ENCODE assay signal across 11 cellular contexts in genomic region chrX:139826065-139827044, GRCh38.
A peak's percentile ranks its signal among the peaks of the same experiment; 100 is the strongest.
DNase-seq lines count a peak whose midpoint lies in the region; ATAC-seq and TF ChIP-seq lines count a peak whose summit lies in the region.
"Had no signal": no experiment of that assay in that cellular context is flagged by ENCODE, and none has a peak within 500 bp of the region (broad histone marks: within the 10 kb centered on the region; RNA-seq: fewer than 3 reads in every experiment).

No MANE protein-coding gene starts in this region.

- H3K27ac Mint-ChIP-seq in stimulated activated naive B cell treated with anti-CD40 and anti-IgM and Interleukin-4, amounts not matched to agents 10 μg/mL and 1 μg/mL and 100 μg/mL, for 72 hours: no peak overlapping the region
- H3K27ac Mint-ChIP-seq: activated CD4-positive, alpha-beta memory T cell treated with anti-CD3 and anti-CD28 coated beads, Interleukin-2, amount 10 ng/mL, durations not matched to agents 7 days and 5 days had no signal

- no peak overlapping the region for H3K9ac ChIP-seq in OCI-LY1 (ENCODE audit: low read length)
- no peak overlapping the region for H3K9ac ChIP-seq in fibroblast of lung (ENCODE audit: insufficient read depth, low read length)

- TF ChIP-seq CTCF in OCI-LY1 (IDR thresholded peaks at IDR 0.05; ENCODE audit: low read length) (no peak), fibroblast of lung (conservative IDR thresholded peaks at IDR 0.05 in 1 of 2, IDR thresholded peaks at IDR 0.05 in 1 of 2; ENCODE audit: low read depth in 1 of 2, low read length in 2 of 2) (no peak)

- no peaks in the 10 kb centered on the region for H3K9me3 Mint-ChIP-seq in stimulated activated naive B cell treated with anti-CD40 and anti-IgM and Interleukin-4, amounts not matched to agents 10 μg/mL and 1 μg/mL and 100 μg/mL, for 72 hours
- H3K9me3 Mint-ChIP-seq: activated CD4-positive, alpha-beta memory T cell treated with anti-CD3 and anti-CD28 coated beads, Interleukin-2, amount 10 ng/mL, durations not matched to agents 7 days and 5 days had no signal

- H3K4me3 Mint-ChIP-seq in stimulated activated naive B cell treated with anti-CD40 and anti-IgM and Interleukin-4, amounts not matched to agents 10 μg/mL and 1 μg/mL and 100 μg/mL, for 72 hours: no peak overlapping the region
- H3K4me3 Mint-ChIP-seq: activated CD4-positive, alpha-beta memory T cell treated with anti-CD3 and anti-CD28 coated beads, Interleukin-2, amount 10 ng/mL, durations not matched to agents 7 days and 5 days had no signal

- H3K9me3 ChIP-seq in OCI-LY1 (ENCODE audit: low read length): no peaks in the 10 kb centered on the region
- H3K9me3 ChIP-seq in fibroblast of lung (ENCODE audit: control insufficient read depth, insufficient read depth, low read depth, low read length): no peaks in the 10 kb centered on the region

- H3K27me3 ChIP-seq in OCI-LY1 (ENCODE audit: insufficient read depth, low read length): no peaks in the 10 kb centered on the region
- no peaks in the 10 kb centered on the region for H3K27me3 ChIP-seq in fibroblast of lung (ENCODE audit: control insufficient read depth, insufficient read depth, low read length)

- H3K36me3 ChIP-seq in OCI-LY1 (ENCODE audit: insufficient read depth, low read length) (no peaks in the 10 kb centered on the region), fibroblast of lung (ENCODE audit: control insufficient read depth, insufficient read depth, low read length) (no peaks in the 10 kb centered on the region)

- H3K36me3 Mint-ChIP-seq in stimulated activated naive B cell treated with anti-CD40 and anti-IgM and Interleukin-4, amounts not matched to agents 10 μg/mL and 1 μg/mL and 100 μg/mL, for 72 hours: no peaks in the 10 kb centered on the region

- H3K4me2 ChIP-seq in OCI-LY1 (ENCODE audit: low read length) (peak overlapping the region; percentile 32; the same call in 1 of the 2 replicates), fibroblast of lung (ENCODE audit: extremely low read depth, insufficient read depth, low read length) (peak overlapping the region; percentile 68)

- H3K4me1 ChIP-seq in OCI-LY1 (ENCODE audit: insufficient read depth, low read length, severe bottlenecking) (peaks cover 55% of the 10 kb centered on the region), fibroblast of lung (ENCODE audit: control insufficient read depth, extremely low read depth, insufficient read depth, low read length) (peaks cover 9% of the 10 kb centered on the region)

- peak; percentile 19 for DNase-seq in NCI-H510A treated with DMSO at 0.1 percent for 48 hours (lab: John Stamatoyannopoulos, UW)
- no peak for DNase-seq in NCI-H510A (lab: John Stamatoyannopoulos, UW)
- DNase-seq in fibroblast of lung (ENCODE audit: low read depth in 2 of 2): peak; percentile 52 to 86
- DNase-seq in stimulated activated naive B cell treated with anti-CD40 and anti-IgM and Interleukin-4, amounts not matched to agents 10 μg/mL and 1 μg/mL and 100 μg/mL, for 72 hours: no peak
- DNase-seq: activated CD4-positive, alpha-beta memory T cell treated with anti-CD3 and anti-CD28 coated beads, Interleukin-2, amount 10 ng/mL, durations not matched to agents 7 days and 5 days; NCI-H1694 treated with DMSO at 0.1 percent for 48 hours had no signal

- H3K4me1 Mint-ChIP-seq in stimulated activated naive B cell treated with anti-CD40 and anti-IgM and Interleukin-4, amounts not matched to agents 10 μg/mL and 1 μg/mL and 100 μg/mL, for 72 hours: peaks cover 6 to 22% of the 10 kb centered on the region in 2 donors

- H3F3A ChIP-seq in OCI-LY1 (ENCODE audit: insufficient read depth, low read length): no peaks in the 10 kb centered on the region

- H4K20me1 ChIP-seq in OCI-LY1 (ENCODE audit: insufficient read depth, low read length) (no peaks in the 10 kb centered on the region), fibroblast of lung (ENCODE audit: control insufficient read depth, extremely low read depth, insufficient read depth, low read length) (no peaks in the 10 kb centered on the region)

- peak; percentile 47 to 58 for ATAC-seq in stimulated activated naive B cell treated with anti-CD40 and anti-IgM and Interleukin-4, amounts not matched to agents 10 μg/mL and 1 μg/mL and 100 μg/mL, for 72 hours (replicated peaks)
- no peak for ATAC-seq in GM21367 (IDR thresholded peaks at IDR 0.05; ENCODE audit: unreplicated experiment)
- no peak for ATAC-seq in HG03108 (IDR thresholded peaks at IDR 0.05; ENCODE audit: unreplicated experiment)
- ATAC-seq in HG02588 (IDR thresholded peaks at IDR 0.05; ENCODE audit: unreplicated experiment): no peak

- no peaks in the 10 kb centered on the region for H3K27me3 Mint-ChIP-seq in stimulated activated naive B cell treated with anti-CD40 and anti-IgM and Interleukin-4, amounts not matched to agents 10 μg/mL and 1 μg/mL and 100 μg/mL, for 72 hours
- H3K27me3 Mint-ChIP-seq: activated CD4-positive, alpha-beta memory T cell treated with anti-CD3 and anti-CD28 coated beads, Interleukin-2, amount 10 ng/mL, durations not matched to agents 7 days and 5 days had no signal

- H3K4me3 ChIP-seq in OCI-LY1 (ENCODE audit: low read depth, low read length, poor library complexity, severe bottlenecking): no peak overlapping the region
- no peak overlapping the region for H3K4me3 ChIP-seq in fibroblast of lung (replicated peaks in 1 of 4; ENCODE audit: control extremely low read depth in 1 of 4, insufficient read depth in 1 of 4, low read depth in 3 of 4, low read length in 4 of 4)

- no peak overlapping the region for H2AFZ ChIP-seq in OCI-LY1 (ENCODE audit: low read length)
- no peak overlapping the region for H2AFZ ChIP-seq in fibroblast of lung (ENCODE audit: low read length)

- H3K79me2 ChIP-seq in OCI-LY1 (ENCODE audit: insufficient read depth, low read length) (peaks cover 6% of the 10 kb centered on the region; the same call in 1 of the 2 replicates), fibroblast of lung (ENCODE audit: control insufficient read depth, insufficient read depth, low read length) (no peaks in the 10 kb centered on the region)

- H3K9me2 ChIP-seq in OCI-LY1 (ENCODE audit: low read depth, low read length): no peaks in the 10 kb centered on the region

- H3K27ac ChIP-seq in OCI-LY1 (ENCODE audit: low read depth, low read length, poor library complexity, severe bottlenecking) (peak overlapping the region; percentile 39), fibroblast of lung (ENCODE audit: insufficient read depth, low read length) (peak overlapping the region; percentile 39)
- H3K27ac ChIP-seq: C4-2B had no signal

Comparison
In these comparisons a context has a peak if more than half of its experiments do, and no peak if none do; other contexts are left out.
1. DNase-seq: peak in NCI-H510A treated with DMSO at 0.1 percent for 48 hours (single experiment) and fibroblast of lung (2 of 2); none in NCI-H510A (single experiment) and stimulated activated naive B cell treated with anti-CD40 and anti-IgM and Interleukin-4, amounts not matched to agents 10 μg/mL and 1 μg/mL and 100 μg/mL, for 72 hours (single experiment).
2. ATAC-seq: peak in stimulated activated naive B cell treated with anti-CD40 and anti-IgM and Interleukin-4, amounts not matched to agents 10 μg/mL and 1 μg/mL and 100 μg/mL, for 72 hours (2 of 2); none in GM21367 (single experiment), HG03108 (single experiment) and HG02588 (single experiment).